In the genomic region with DNA sequence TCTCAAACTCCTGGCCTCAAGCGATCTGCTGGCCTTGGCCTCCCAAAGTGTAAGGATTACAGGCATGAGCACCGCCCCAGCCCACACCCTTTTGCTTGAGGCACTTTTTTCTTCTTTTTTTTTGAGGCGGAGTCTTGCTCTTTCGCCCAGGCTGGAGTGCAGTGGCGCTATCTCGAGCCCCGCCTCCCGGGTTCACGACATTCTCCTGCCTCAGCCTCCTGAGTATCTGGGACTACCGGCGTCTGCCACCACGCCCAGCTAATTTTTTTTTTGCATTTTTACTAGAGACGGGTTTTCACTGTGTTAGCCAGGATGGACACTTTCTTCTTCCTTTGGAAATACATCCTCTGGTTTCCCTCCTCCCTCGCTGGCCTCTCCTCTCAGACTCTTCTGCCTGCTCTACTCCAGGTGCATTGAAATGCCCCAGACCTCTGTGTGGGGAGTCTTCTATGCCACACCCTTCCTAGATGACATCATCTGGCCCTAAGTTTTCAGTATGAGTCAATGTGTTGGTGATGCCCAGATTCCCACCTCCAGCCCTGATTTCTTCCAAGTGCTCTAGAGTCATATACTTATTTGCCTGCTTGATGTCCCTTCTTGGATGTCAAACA, we compare ENCODE assay signal across 12 cellular contexts. TPM values are rescaled to one million over a fixed set of nuclear protein-coding genes. Genes with fewer than 3 reads are reported as not detected.
DNase-seq lines count a peak whose midpoint lies in the region; ATAC-seq, FAIRE-seq and TF ChIP-seq lines count a peak whose summit lies in the region.
"Had no signal": no experiment of that assay in that cellular context is flagged by ENCODE, and none has a peak within 500 bp of the region (broad histone marks: within the 10 kb centered on the region; RNA-seq: fewer than 3 reads in every experiment).

No MANE protein-coding gene starts in this region.

- POLR2A ChIA-PET in PC-3 (lab: Charles Lee; ENCODE audit: unreplicated experiment), result no interaction called here

- ATAC-seq in PC-3, result peak; percentile 93
- no peak for ATAC-seq in central memory CD8-positive, alpha-beta T cell (replicated peaks; ENCODE audit: extremely low read depth, poor library complexity, severe bottlenecking)
- ATAC-seq: left ventricle myocardium superior had no signal

- CTCF ChIA-PET in PC-3 (lab: Charles Lee), result no interaction called here

- peak overlapping the region; percentile 28; the same call in 1 of the 2 replicates for H3K4me2 ChIP-seq in PC-3 (ENCODE audit: low read length)
- no peak overlapping the region for H3K4me2 ChIP-seq in osteoblast (ENCODE audit: insufficient read depth, low read length)
- no peak overlapping the region for H3K4me2 ChIP-seq in hepatocyte

- H3K4me3 ChIP-seq in PC-3 (ENCODE audit: low read length) (no peak overlapping the region), osteoblast (ENCODE audit: insufficient read depth, low read length) (no peak overlapping the region), hepatocyte (no peak overlapping the region)

- H4K20me1 ChIP-seq in PC-3 (ENCODE audit: low read length), result no peaks in the 10 kb centered on the region
- no peaks in the 10 kb centered on the region for H4K20me1 ChIP-seq in osteoblast (ENCODE audit: insufficient read depth, low read length)
- no peaks in the 10 kb centered on the region for H4K20me1 ChIP-seq in hepatocyte (ENCODE audit: insufficient read depth, poor library complexity, severe bottlenecking)

- WGBS in hepatocyte (ENCODE audit: low lambda C conversion rate, missing lambda C conversion rate), result 98% methylated on average over 14 of the region's 14 CpGs

- peak overlapping the region; percentile 37 for H3K27ac ChIP-seq in PC-3 (ENCODE audit: low read length)
- no peak overlapping the region for H3K27ac ChIP-seq in osteoblast (ENCODE audit: low read depth, low read length)
- no peak overlapping the region for H3K27ac ChIP-seq in hepatocyte
- H3K27ac ChIP-seq: brain microvascular endothelial cell had no signal

- no peaks in the 10 kb centered on the region for H3K36me3 ChIP-seq in PC-3 (ENCODE audit: low read depth, low read length)
- peaks cover 30% of the 10 kb centered on the region for H3K36me3 ChIP-seq in osteoblast (ENCODE audit: insufficient read depth, low read length)
- no peaks in the 10 kb centered on the region for H3K36me3 ChIP-seq in hepatocyte (replicated peaks; ENCODE audit: insufficient read depth, low read depth)

- H3K9me2 ChIP-seq in PC-3 (replicated peaks; ENCODE audit: low read length), result no peaks in the 10 kb centered on the region
- no peaks in the 10 kb centered on the region for H3K9me2 ChIP-seq in hepatocyte (replicated peaks; ENCODE audit: insufficient read depth)

- no peaks in the 10 kb centered on the region for H3F3A ChIP-seq in PC-3 (ENCODE audit: low read length, unreplicated experiment)

- H3K4me3 Mint-ChIP-seq in central memory CD8-positive, alpha-beta T cell, result no peak overlapping the region

- H3K27me3 ChIP-seq in PC-3 (ENCODE audit: low read length) (no peaks in the 10 kb centered on the region), osteoblast (ENCODE audit: insufficient read depth, low read length) (no peaks in the 10 kb centered on the region), hepatocyte (no peaks in the 10 kb centered on the region)
- H3K27me3 ChIP-seq: brain microvascular endothelial cell had no signal

- H3K79me2 ChIP-seq in PC-3 (ENCODE audit: low read length), result no peaks in the 10 kb centered on the region
- no peaks in the 10 kb centered on the region for H3K79me2 ChIP-seq in osteoblast (ENCODE audit: insufficient read depth, low read length)
- no peaks in the 10 kb centered on the region for H3K79me2 ChIP-seq in hepatocyte

- DNase-seq in ELR (ENCODE audit: low read depth) (peak; percentile 75), PC-3 (peak; percentile 72), osteoblast (ENCODE audit: insufficient read length, low spot score, missing footprints) (peak; percentile 87), hepatocyte (ENCODE audit: low spot score) (no peak), NCI-H345 treated with DMSO at 0.1 percent for 48 hours (lab: John Stamatoyannopoulos, UW; ENCODE audit: unreplicated experiment) (no peak), GM12891 (ENCODE audit: insufficient read length, low spot score) (no peak)
- no peak for DNase-seq in central memory CD8-positive, alpha-beta T cell (ENCODE audit: low spot score in 2 of 2)
- DNase-seq: brain microvascular endothelial cell, GDM1, GOT3, left ventricle myocardium superior, NCI-H1436 treated with DMSO at 0.1 percent for 48 hours had no signal

- BruUV-seq in PC-3 (replicated peaks; lab: Mats Ljungman, UMichigan), result no TSS peak

- H3K9me3 ChIP-seq in PC-3 (ENCODE audit: low read length), result no peaks in the 10 kb centered on the region
- H3K9me3 ChIP-seq in osteoblast (ENCODE audit: low read depth, low read length), result no peaks in the 10 kb centered on the region
- H3K9me3 ChIP-seq in hepatocyte (ENCODE audit: low read depth), result no peaks in the 10 kb centered on the region

- no peak for TF ChIP-seq POLR2A in GM12891 (IDR thresholded peaks at IDR 0.05; ENCODE audit: low read depth, low read length)

- H3K9me3 Mint-ChIP-seq in central memory CD8-positive, alpha-beta T cell, result no peaks in the 10 kb centered on the region

- TF ChIP-seq CTCF in PC-3 (conservative IDR thresholded peaks at IDR 0.05; ENCODE audit: low read depth, low read length) (no peak), osteoblast (IDR thresholded peaks at IDR 0.05; ENCODE audit: extremely low read depth, low read depth, low read length) (no peak), hepatocyte (IDR thresholded peaks at IDR 0.05; ENCODE audit: poor library complexity) (no peak)

- no peak for FAIRE-seq in GM12891 (lab: Jason Lieb, UNC)

- H2AFZ ChIP-seq in PC-3 (ENCODE audit: low read length), result no peak overlapping the region
- H2AFZ ChIP-seq in osteoblast (ENCODE audit: low read length), result no peak overlapping the region
- H2AFZ ChIP-seq in hepatocyte, result no peak overlapping the region

- intact Hi-C loops in PC-3 (cut with micrococcal nuclease), result no loop called here

- H3K27me3 Mint-ChIP-seq in central memory CD8-positive, alpha-beta T cell, result no peaks in the 10 kb centered on the region

- peak overlapping the region; percentile 75 for H3K27ac Mint-ChIP-seq in central memory CD8-positive, alpha-beta T cell (ENCODE audit: low read depth)

- peaks cover 26% of the 10 kb centered on the region for H3K4me1 Mint-ChIP-seq in central memory CD8-positive, alpha-beta T cell

- no peak overlapping the region for H3K9ac ChIP-seq in PC-3 (ENCODE audit: low read length)

- H3K4me1 ChIP-seq in PC-3 (ENCODE audit: insufficient read depth, low read length) (peaks cover 20% of the 10 kb centered on the region), osteoblast (ENCODE audit: insufficient read depth, low read length) (peaks cover 5% of the 10 kb centered on the region), hepatocyte (ENCODE audit: insufficient read depth) (no peaks in the 10 kb centered on the region)

- peaks cover 17% of the 10 kb centered on the region for H3K36me3 Mint-ChIP-seq in central memory CD8-positive, alpha-beta T cell (ENCODE audit: insufficient read depth)

TF ChIP-seq in GM12891, 5 proteins besides CTCF, POLR2A, EP300 and RAD21:
- TF ChIP-seq TAF1 (IDR thresholded peaks at IDR 0.05; ENCODE audit: low read depth, low read length), result no peak
- no peak for TF ChIP-seq POLR2AphosphoS5 (IDR thresholded peaks at IDR 0.05; ENCODE audit: low read depth, low read length)
- TF ChIP-seq POU2F2 (IDR thresholded peaks at IDR 0.05; ENCODE audit: low read depth, low read length), result no peak
- no peak for TF ChIP-seq SPI1 (IDR thresholded peaks at IDR 0.05; ENCODE audit: low read depth, low read length)
- no peak for TF ChIP-seq PAX5 (IDR thresholded peaks at IDR 0.05; ENCODE audit: insufficient read depth, low read length, severe bottlenecking)

RNA-seq across cellular contexts. Expression of a gene that starts 20.7 kb away (rescaled TPM):
- total RNA-seq in PC-3 (2014; rRNA removed) (948 and 982 TPM in 2 replicates), osteoblast (2,232 and 2,713 TPM in 2 replicates), hepatocyte (6,453 and 7,332 TPM in 2 replicates)
- polyA plus RNA-seq in hepatocyte, result 1,047 and 1,085 TPM in 2 replicates
- polyA plus RNA-seq in GM12891 (2012; ENCODE audit: low read depth, missing spikeins), result 5,358 TPM

RNA-seq across cellular contexts. Expression of a gene that starts 56.5 kb away (rescaled TPM):
- total RNA-seq in PC-3 (2014; rRNA removed), result 8.0 and 19.5 TPM in 2 replicates
- total RNA-seq in osteoblast, result 11.2 TPM in 2 replicates
- total RNA-seq in hepatocyte, result 13.3 and 15.7 TPM in 2 replicates
- 2.8 and 4.3 TPM in 2 replicates for polyA plus RNA-seq in hepatocyte
- polyA plus RNA-seq in GM12891 (2012; ENCODE audit: low read depth, missing spikeins), result 2.4 TPM

Comparison
In these comparisons a context has a peak if more than half of its experiments do, and no peak if none do; other contexts are left out.
1. DNase-seq: peak in ELR (single experiment), PC-3 (single experiment) and osteoblast (single experiment); none in central memory CD8-positive, alpha-beta T cell (0 of 2), hepatocyte (single experiment), NCI-H345 treated with DMSO at 0.1 percent for 48 hours (single experiment) and GM12891 (single experiment).